In genomic region chr7:81470084-81470723, GRCh38 we compare ENCODE assay signal across 8 cellular contexts.
DNase-seq lines count a peak whose midpoint lies in the region; ATAC-seq and TF ChIP-seq lines count a peak whose summit lies in the region.

No MANE protein-coding gene starts in this region.

- H3K36me3 Mint-ChIP-seq in nephron (ENCODE audit: low read depth) = no peaks in the 10 kb centered on the region

- H3K4me3 Mint-ChIP-seq in nephron = no peak overlapping the region

- no peaks in the 10 kb centered on the region for H3K27me3 Mint-ChIP-seq in nephron (ENCODE audit: low read depth)

- TF ChIP-seq CTCF in fibroblast of pulmonary artery (IDR thresholded peaks at IDR 0.05; ENCODE audit: low read length, missing control alignments) = peak; percentile 79
- peak; percentile 72 to 82 (median 76) for TF ChIP-seq CTCF in nephron (IDR thresholded peaks at IDR 0.05; ENCODE audit: unreplicated experiment in 3 of 3)

- H3K9me3 Mint-ChIP-seq in nephron = no peaks in the 10 kb centered on the region

- H3K27ac Mint-ChIP-seq in nephron = no peak overlapping the region

- no peak overlapping the region for H3K4me3 ChIP-seq in fibroblast of pulmonary artery (replicated peaks; ENCODE audit: low read depth, low read length)

- peak; percentile 47 for ATAC-seq in GM21786 (IDR thresholded peaks at IDR 0.05; ENCODE audit: unreplicated experiment)
- no peak for ATAC-seq in GM19467 (IDR thresholded peaks at IDR 0.05; ENCODE audit: unreplicated experiment)

- peaks cover 11% of the 10 kb centered on the region for H3K4me1 Mint-ChIP-seq in nephron

- DNase-seq in DMS53 (lab: John Stamatoyannopoulos, UW) (peak; percentile 91), NCI-H1436 treated with DMSO at 0.1 percent for 48 hours (lab: John Stamatoyannopoulos, UW) (peak; percentile 17), T1000 (lab: John Stamatoyannopoulos, UW) (peak; percentile 28), fibroblast of pulmonary artery (ENCODE audit: low read depth) (peak; percentile 85)
- DNase-seq in stimulated activated naive CD4-positive, alpha-beta T cell treated with Interleukin-2 at 50 U/mL for 16 hours (lab: John Stamatoyannopoulos, UW) = no peak
